10 cellular contexts compared by ENCODE assay signal in genomic region chr6:75437451-75438185, GRCh38. TPM values are rescaled to one million over a fixed set of nuclear protein-coding genes. Genes with fewer than 3 reads are reported as not detected.
A peak's percentile ranks its signal among the peaks of the same experiment; 100 is the strongest.
DNase-seq lines count a peak whose midpoint lies in the region; ATAC-seq, FAIRE-seq and TF ChIP-seq lines count a peak whose summit lies in the region.
"Had no signal": no experiment of that assay in that cellular context is flagged by ENCODE, and none has a peak within 500 bp of the region (broad histone marks: within the 10 kb centered on the region; RNA-seq: fewer than 3 reads in every experiment).

No MANE protein-coding gene starts in this region.

- H3K9ac ChIP-seq in muscle layer of colon (ENCODE audit: low read length) = no peak overlapping the region

- ATAC-seq in GM21717 (IDR thresholded peaks at IDR 0.05; ENCODE audit: unreplicated experiment) = no peak
- ATAC-seq: right lobe of liver had no signal

- H3K27me3 ChIP-seq in muscle layer of colon (ENCODE audit: control insufficient read depth in 1 of 2, insufficient read depth in 2 of 2, low read length in 2 of 2) = no peaks in the 10 kb centered on the region
- no peaks in the 10 kb centered on the region for H3K27me3 ChIP-seq in uterus
- H3K27me3 ChIP-seq: right lobe of liver had no signal

- peaks cover 38% of the 10 kb centered on the region for H3K4me1 ChIP-seq in muscle layer of colon (ENCODE audit: insufficient read depth, low read length)
- peaks cover 4 to 7% of the 10 kb centered on the region in 2 donors for H3K4me1 ChIP-seq in uterus
- H3K4me1 ChIP-seq: right lobe of liver had no signal

- H3K4me3 ChIP-seq in muscle layer of colon (ENCODE audit: low read depth in 1 of 2, low read length in 2 of 2) (peak overlapping the region in 1 of 2 donors; percentile 22), uterus (no peak overlapping the region)
- H3K4me3 ChIP-seq: right lobe of liver had no signal

- TF ChIP-seq CTCF in uterus (IDR thresholded peaks at IDR 0.05) = no peak

- no peaks in the 10 kb centered on the region for H3K9me3 ChIP-seq in muscle layer of colon (ENCODE audit: low read length)
- no peaks in the 10 kb centered on the region for H3K9me3 ChIP-seq in uterus
- H3K9me3 ChIP-seq: right lobe of liver had no signal

- H3K27ac ChIP-seq in muscle layer of colon (ENCODE audit: low read depth, low read length) (peak overlapping the region; percentile 59), uterus (peak overlapping the region; percentile 49 to 73)
- H3K27ac ChIP-seq: right lobe of liver had no signal

- intact Hi-C loops in uterus (cut with DNase I; ENCODE audit: low total_unique reads) = no loop called here

- H3K36me3 ChIP-seq in muscle layer of colon (ENCODE audit: insufficient read depth, low read length) = no peaks in the 10 kb centered on the region
- H3K36me3 ChIP-seq in uterus = no peaks in the 10 kb centered on the region
- H3K36me3 ChIP-seq: right lobe of liver had no signal

- DNase-seq in RCC 7860 (ENCODE audit: low spot score) (peak; percentile 61), fibroblast of gingiva (ENCODE audit: low read depth) (peak; percentile 76), uterus (no peak), MV-4-11 (lab: John Stamatoyannopoulos, UW) (no peak), GM19239 (ENCODE audit: insufficient read length, low spot score) (no peak)
- DNase-seq: NCI-H446 treated with DMSO at 0.1 percent for 48 hours, right lobe of liver had no signal

- FAIRE-seq in RCC 7860 (lab: Jason Lieb, UNC) = peak; percentile 46
- no peak for FAIRE-seq in GM19239 (lab: Jason Lieb, UNC)
- FAIRE-seq: endothelial cell of umbilical vein had no signal

- no peak for TF ChIP-seq POLR2A in uterus (IDR thresholded peaks at IDR 0.05)

RNA-seq across cellular contexts. Expression of gene FILIP1, which starts 56.0 kb away (rescaled TPM):
- total RNA-seq in uterus = 10 to 100 TPM in 2 of 4 donors, 1 to 10 TPM in 2; 4.7 to 23.1 (median 12.5) TPM

Comparison
In these comparisons a context has a peak if more than half of its experiments do, and no peak if none do; other contexts are left out.
1. DNase-seq: peak in RCC 7860 (single experiment) and fibroblast of gingiva (single experiment); none in uterus (0 of 2), MV-4-11 (single experiment) and GM19239 (single experiment).